Comparison of ENCODE assay signal across 16 cellular contexts in genomic region chr10:103850572-103850895, GRCh38. TPM values are rescaled to one million over a fixed set of nuclear protein-coding genes. Genes with fewer than 3 reads are reported as not detected.
A peak's percentile ranks its signal among the peaks of the same experiment; 100 is the strongest.
DNase-seq lines count a peak whose midpoint lies in the region; ATAC-seq and TF ChIP-seq lines count a peak whose summit lies in the region.
"Had no signal": no experiment of that assay in that cellular context is flagged by ENCODE, and none has a peak within 500 bp of the region (broad histone marks: within the 10 kb centered on the region; RNA-seq: fewer than 3 reads in every experiment).

No MANE protein-coding gene starts in this region.

- H3K9me2 ChIP-seq in SK-N-SH = no peaks in the 10 kb centered on the region
- H3K9me2 ChIP-seq in GM23338 (ENCODE audit: insufficient read depth) = no peaks in the 10 kb centered on the region

- H3K36me3 Mint-ChIP-seq in neural crest cell (ENCODE audit: low read depth) = peaks cover 4% of the 10 kb centered on the region
- no peaks in the 10 kb centered on the region for H3K36me3 Mint-ChIP-seq in GM23338 (ENCODE audit: low read depth)
- H3K36me3 Mint-ChIP-seq: activated CD8-positive, alpha-beta memory T cell treated with anti-CD3 and anti-CD28 coated beads, Interleukin-2, amount 10 ng/mL, durations not matched to agents 7 days and 5 days; stimulated activated memory B cell treated with anti-CD40 and anti-IgM and Interleukin-4, amounts not matched to agents 10 μg/mL and 1 μg/mL and 100 μg/mL, for 72 hours had no signal

- H3K9me3 ChIP-seq in SK-N-SH = no peaks in the 10 kb centered on the region
- H3K9me3 ChIP-seq: adrenal gland, neutrophil had no signal

- no peak for ATAC-seq in SK-N-SH treated with all-trans-retinoic acid at 6 μM for 48 hours
- no peak for ATAC-seq in GM23338
- ATAC-seq: activated CD8-positive, alpha-beta memory T cell treated with anti-CD3 and anti-CD28 coated beads, Interleukin-2, amount 10 ng/mL, durations not matched to agents 7 days and 5 days; stimulated activated memory B cell treated with anti-CD40 and anti-IgM and Interleukin-4, amounts not matched to agents 10 μg/mL and 1 μg/mL and 100 μg/mL, for 72 hours had no signal

- H3K9ac ChIP-seq in SK-N-SH = peak overlapping the region; percentile 61; the same call in 1 of the 2 replicates

- no peak for DNase-seq in SK-N-SH
- DNase-seq in fibroblast of peridontal ligament (ENCODE audit: extremely low read depth) = peak; percentile 77
- no peak for DNase-seq in neural crest cell (ENCODE audit: low read depth, low spot score)
- DNase-seq in germinal center (ENCODE audit: low spot score) = no peak
- no peak for DNase-seq in GM23338 (ENCODE audit: low spot score)
- DNase-seq in NCI-H1694 (lab: John Stamatoyannopoulos, UW) = no peak
- no peak for DNase-seq in HT-29 (ENCODE audit: low spot score)
- DNase-seq: activated CD8-positive, alpha-beta memory T cell treated with anti-CD3 and anti-CD28 coated beads, Interleukin-2, amount 10 ng/mL, durations not matched to agents 7 days and 5 days; DMS79 treated with DMSO at 0.1 percent for 48 hours; effector CD8-positive, alpha-beta T cell; NCI-H2107; stimulated activated CD4-positive, alpha-beta T cell treated with anti-CD3 and anti-CD28 coated beads, Interleukin-1b, Interleukin-23, amount 100 ng/mL, for 48 hours had no signal

- no peak for TF ChIP-seq RAD21 in SK-N-SH (IDR thresholded peaks at IDR 0.05; ENCODE audit: low read length)

- peaks cover 20% of the 10 kb centered on the region for H3F3A ChIP-seq in SK-N-SH (replicated peaks; ENCODE audit: insufficient read depth)
- no peaks in the 10 kb centered on the region; the same call in 1 of the 2 replicates for H3F3A ChIP-seq in GM23338 (replicated peaks; ENCODE audit: low read depth)

- H3K4me3 ChIP-seq in SK-N-SH (ENCODE audit: low read depth in 2 of 2, low read length in 1 of 2) (peak overlapping the region in 1 of 2 experiments; percentile 21; a peak in 1 of 4 replicates), GM23338 (no peak overlapping the region)
- H3K4me3 ChIP-seq: adrenal gland had no signal

- H3K4me3 Mint-ChIP-seq in neural crest cell (peak overlapping the region; percentile 27), GM23338 (no peak overlapping the region)
- H3K4me3 Mint-ChIP-seq: activated CD8-positive, alpha-beta memory T cell treated with anti-CD3 and anti-CD28 coated beads, Interleukin-2, amount 10 ng/mL, durations not matched to agents 7 days and 5 days; stimulated activated memory B cell treated with anti-CD40 and anti-IgM and Interleukin-4, amounts not matched to agents 10 μg/mL and 1 μg/mL and 100 μg/mL, for 72 hours had no signal

- H3K4me1 ChIP-seq in SK-N-SH (ENCODE audit: control insufficient read depth in 1 of 2, insufficient read depth in 2 of 2, low read depth in 1 of 2, low read length in 1 of 2) = peaks cover 20 to 48% of the 10 kb centered on the region in 2 experiments; a peak in 2 of 4 replicates
- peaks cover 23% of the 10 kb centered on the region for H3K4me1 ChIP-seq in GM23338 (ENCODE audit: insufficient read depth)

- WGBS in SK-N-SH (ENCODE audit: low lambda C conversion rate) = 80% methylated on average over 3 of the region's 3 CpGs

- H3K27ac Mint-ChIP-seq in neural crest cell (ENCODE audit: unreplicated experiment) (no peak overlapping the region), GM23338 (no peak overlapping the region)
- H3K27ac Mint-ChIP-seq: activated CD8-positive, alpha-beta memory T cell treated with anti-CD3 and anti-CD28 coated beads, Interleukin-2, amount 10 ng/mL, durations not matched to agents 7 days and 5 days; stimulated activated memory B cell treated with anti-CD40 and anti-IgM and Interleukin-4, amounts not matched to agents 10 μg/mL and 1 μg/mL and 100 μg/mL, for 72 hours had no signal

- H3K4me2 ChIP-seq in SK-N-SH (peak overlapping the region; percentile 65), GM23338 (no peak overlapping the region)

- H3K9me3 Mint-ChIP-seq in neural crest cell (no peaks in the 10 kb centered on the region), GM23338 (no peaks in the 10 kb centered on the region)
- H3K9me3 Mint-ChIP-seq: stimulated activated memory B cell treated with anti-CD40 and anti-IgM and Interleukin-4, amounts not matched to agents 10 μg/mL and 1 μg/mL and 100 μg/mL, for 72 hours had no signal

- H3K27ac ChIP-seq in SK-N-SH (ENCODE audit: low read depth in 2 of 2, low read length in 1 of 2) (peak overlapping the region in 1 of 2 experiments; percentile 85; a peak in 3 of 4 replicates), GM23338 (ENCODE audit: low read depth) (no peak overlapping the region)
- H3K27ac ChIP-seq: neutrophil had no signal

- H3K36me3 ChIP-seq in SK-N-SH (replicated peaks in 1 of 2; ENCODE audit: control insufficient read depth in 1 of 2, insufficient read depth in 2 of 2, low read length in 1 of 2) (no peaks in the 10 kb centered on the region), GM23338 (ENCODE audit: insufficient read depth) (no peaks in the 10 kb centered on the region)
- H3K36me3 ChIP-seq: adrenal gland, neutrophil had no signal

- POLR2A ChIA-PET in SK-N-SH (lab: Yijun Ruan, JAX) = no interaction called here

- H3K27me3 ChIP-seq in SK-N-SH (ENCODE audit: insufficient read depth) (no peaks in the 10 kb centered on the region), GM23338 (ENCODE audit: insufficient read depth) (peaks cover 24% of the 10 kb centered on the region)
- H3K27me3 ChIP-seq: adrenal gland had no signal

- H2AFZ ChIP-seq in SK-N-SH (ENCODE audit: low read depth) (0 out of 2 replicates have a peak overlapping the region, but pooled peaks have one; percentile 41), GM23338 (no peak overlapping the region)

- H3K79me2 ChIP-seq in SK-N-SH (ENCODE audit: insufficient read depth) (peaks cover 64% of the 10 kb centered on the region), GM23338 (replicated peaks; ENCODE audit: insufficient read depth) (no peaks in the 10 kb centered on the region)

- no peak for TF ChIP-seq EP300 in SK-N-SH (IDR thresholded peaks at IDR 0.05; ENCODE audit: borderline replicate concordance in 1 of 2, low read depth in 1 of 2, low read length in 1 of 2)

- no peak for TF ChIP-seq CTCF in SK-N-SH (IDR thresholded peaks at IDR 0.05)
- no peak for TF ChIP-seq CTCF in neural crest cell (conservative IDR thresholded peaks at IDR 0.05)
- no peak for TF ChIP-seq CTCF in GM23338 (conservative IDR thresholded peaks at IDR 0.05; ENCODE audit: low read depth in 2 of 2)

- no peaks in the 10 kb centered on the region for H4K20me1 ChIP-seq in SK-N-SH (ENCODE audit: insufficient read depth)
- peaks cover 9% of the 10 kb centered on the region; the same call in 1 of the 2 replicates for H4K20me1 ChIP-seq in GM23338 (replicated peaks; ENCODE audit: insufficient read depth)

- CTCF ChIA-PET in SK-N-SH (lab: Yijun Ruan, JAX) = interaction anchor here (0.7 to 9.7 kb wide), 4 partner anchors 68 to 139 kb away, joined by 3 to 169 read pairs (median 4); no protein-coding TSS in a partner anchor

- H3K4me1 Mint-ChIP-seq in neural crest cell (peaks cover 71% of the 10 kb centered on the region), GM23338 (peaks cover 35% of the 10 kb centered on the region)

- H3K27me3 Mint-ChIP-seq in neural crest cell (ENCODE audit: low read depth) = peaks cover 5% of the 10 kb centered on the region
- H3K27me3 Mint-ChIP-seq in GM23338 (ENCODE audit: insufficient read depth, low read depth, poor library complexity) = peaks cover 27% of the 10 kb centered on the region

TF ChIP-seq in SK-N-SH, 30 proteins besides CTCF, POLR2A, EP300 and RAD21 (continues in another document):
- TF ChIP-seq IRF3 (IDR thresholded peaks at IDR 0.05; ENCODE audit: low read depth, low read length) = no peak
- TF ChIP-seq GATA2 (CRISPR knock-in tag; IDR thresholded peaks at IDR 0.05) = no peak

TF ChIP-seq in SK-N-SH treated with all-trans-retinoic acid at 6 μM for 48 hours, 23 proteins besides CTCF, POLR2A, EP300 and RAD21 (continues in another document):
- no peak for TF ChIP-seq GLIS3 (CRISPR knock-in tag; IDR thresholded peaks at IDR 0.05)
- TF ChIP-seq, protein P1, sequence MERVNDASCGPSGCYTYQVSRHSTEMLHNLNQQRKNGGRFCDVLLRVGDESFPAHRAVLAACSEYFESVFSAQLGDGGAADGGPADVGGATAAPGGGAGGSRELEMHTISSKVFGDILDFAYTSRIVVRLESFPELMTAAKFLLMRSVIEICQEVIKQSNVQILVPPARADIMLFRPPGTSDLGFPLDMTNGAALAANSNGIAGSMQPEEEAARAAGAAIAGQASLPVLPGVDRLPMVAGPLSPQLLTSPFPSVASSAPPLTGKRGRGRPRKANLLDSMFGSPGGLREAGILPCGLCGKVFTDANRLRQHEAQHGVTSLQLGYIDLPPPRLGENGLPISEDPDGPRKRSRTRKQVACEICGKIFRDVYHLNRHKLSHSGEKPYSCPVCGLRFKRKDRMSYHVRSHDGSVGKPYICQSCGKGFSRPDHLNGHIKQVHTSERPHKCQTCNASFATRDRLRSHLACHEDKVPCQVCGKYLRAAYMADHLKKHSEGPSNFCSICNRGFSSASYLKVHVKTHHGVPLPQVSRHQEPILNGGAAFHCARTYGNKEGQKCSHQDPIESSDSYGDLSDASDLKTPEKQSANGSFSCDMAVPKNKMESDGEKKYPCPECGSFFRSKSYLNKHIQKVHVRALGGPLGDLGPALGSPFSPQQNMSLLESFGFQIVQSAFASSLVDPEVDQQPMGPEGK (CRISPR knock-in tag; IDR thresholded peaks at IDR 0.05; ENCODE audit: borderline replicate concordance) = no peak

RNA-seq across cellular contexts. Expression of gene SH3PXD2A, which starts 4.8 kb away (rescaled TPM):
- 2.1 and 2.5 TPM in 2 replicates for polyA plus RNA-seq in SK-N-SH (2012; rRNA removed)
- 1.7 and 2.5 TPM in 2 replicates for polyA plus RNA-seq in SK-N-SH (2012; cell fraction: cytosol; rRNA removed)
- polyA plus RNA-seq in SK-N-SH (2012; cell fraction: nucleus; rRNA removed) = 5.5 and 5.7 TPM in 2 replicates
- 22.8 and 23.2 TPM in 2 replicates for total RNA-seq in neural crest cell
- total RNA-seq in GM23338 (2014; rRNA removed; shearing (Covaris generic)) = 4.6 and 5.0 TPM in 2 replicates
- 1.8 and 1.9 TPM in 2 replicates for polyA plus RNA-seq in GM23338 (2016; fragmentation: Nextera tagmentation; extraction: Ambion mirVana)
- total RNA-seq in HT-29 (2014; rRNA removed; shearing (Covaris generic)) = 2.7 and 3.0 TPM in 2 replicates
